ENCODE assay signal across 1 cellular context in genomic region chr20:22373164-22373895, GRCh38.
TF ChIP-seq lines count a peak whose summit lies in the region.

No MANE protein-coding gene starts in this region.

TF ChIP-seq in HEK293, 187 proteins besides CTCF, POLR2A, EP300 and RAD21 (continued from another document):
- TF ChIP-seq KLF8 (tag by site-specific recombination; IDR thresholded peaks at IDR 0.05) (no peak), ZNF843 (tag by site-specific recombination; IDR thresholded peaks at IDR 0.05) (no peak), GLI2 (tag by site-specific recombination; IDR thresholded peaks at IDR 0.05; ENCODE audit: borderline replicate concordance, low read depth) (no peak), ZNF639 (tag by site-specific recombination; IDR thresholded peaks at IDR 0.05) (no peak)
